ENCODE assay signal across 1 cellular context in genomic region chr19:46489445-46490272, GRCh38.
TF ChIP-seq lines count a peak whose summit lies in the region.

No MANE protein-coding gene starts in this region.

TF ChIP-seq in GM12878, 131 proteins besides CTCF, POLR2A, EP300 and RAD21 (continued from another document):
- no peak for TF ChIP-seq SKIL (IDR thresholded peaks at IDR 0.05; ENCODE audit: low read depth, poor library complexity, severe bottlenecking)
- TF ChIP-seq CREB1 (IDR thresholded peaks at IDR 0.05; ENCODE audit: low read depth) = no peak
- no peak for TF ChIP-seq ELK1 (IDR thresholded peaks at IDR 0.05; ENCODE audit: low read depth, low read length)
- TF ChIP-seq SMC3 (IDR thresholded peaks at IDR 0.05; ENCODE audit: borderline replicate concordance, low read length) = no peak
